Comparison of ENCODE assay signal across 8 cellular contexts in genomic region chr6:106702451-106703110, GRCh38.
DNase-seq lines count a peak whose midpoint lies in the region; ATAC-seq and TF ChIP-seq lines count a peak whose summit lies in the region.

No MANE protein-coding gene starts in this region.

- H3K4me3 ChIP-seq in left lung, result no peak overlapping the region

- DNase-seq in NCI-H2029 (lab: John Stamatoyannopoulos, UW) (peak; percentile 95), left lung (no peak), D341Med (ENCODE audit: low spot score) (no peak), foreskin melanocyte (no peak), erythroblast (lab: John Stamatoyannopoulos, UW) (no peak), HUDEP-2 (lab: John Stamatoyannopoulos, UW; ENCODE audit: unreplicated experiment in 76 of 76) (no peak)

- TF ChIP-seq CTCF in left lung (IDR thresholded peaks at IDR 0.05), result no peak

- TF ChIP-seq POLR2A in erythroblast (IDR thresholded peaks at IDR 0.05; ENCODE audit: low read length), result no peak

- no peaks in the 10 kb centered on the region for H3K4me1 ChIP-seq in left lung

- H3K9me3 ChIP-seq in left lung, result peaks cover 0 to 5% of the 10 kb centered on the region in 2 donors

- peak; percentile 98 for ATAC-seq in GM18861 (IDR thresholded peaks at IDR 0.05; ENCODE audit: unreplicated experiment)
- ATAC-seq in HG02852 (IDR thresholded peaks at IDR 0.05; ENCODE audit: unreplicated experiment), result peak; percentile 98
- ATAC-seq in left lung, result peak; percentile 90

- H3K36me3 ChIP-seq in left lung, result no peaks in the 10 kb centered on the region

- intact Hi-C loops in left lung (cut with DNase I), result no loop called here

- H3K27ac ChIP-seq in left lung, result no peak overlapping the region

- no peaks in the 10 kb centered on the region for H3K27me3 ChIP-seq in left lung
